9 cellular contexts compared by ENCODE assay signal in genomic region chr22:47168900-47169800, GRCh38.
DNase-seq lines count a peak whose midpoint lies in the region; ATAC-seq, FAIRE-seq and TF ChIP-seq lines count a peak whose summit lies in the region.
"Had no signal": no experiment of that assay in that cellular context is flagged by ENCODE, and none has a peak within 500 bp of the region (broad histone marks: within the 10 kb centered on the region; RNA-seq: fewer than 3 reads in every experiment).

No MANE protein-coding gene starts in this region.

- POLR2A ChIA-PET in A549 (lab: Yijun Ruan, JAX) = no interaction called here

- H3K27ac ChIP-seq in A549 = no peak overlapping the region
- no peak overlapping the region for H3K27ac ChIP-seq in GM23248

- no peak for FAIRE-seq in A549 (lab: Jason Lieb, UNC)

- H3K79me2 ChIP-seq in GM23248 (ENCODE audit: insufficient read depth) = no peaks in the 10 kb centered on the region

- ATAC-seq in A549 (peak; percentile 37 to 72; a peak in 3 of 6 replicates), left colon (peak; percentile 20)
- ATAC-seq in stimulated activated naive CD8-positive, alpha-beta T cell treated with anti-CD3 and anti-CD28 coated beads, Interleukin-15, Interleukin-2, amounts not matched to agents 100 U/mL and 50 U/mL, for 24 hours = no peak

- TF ChIP-seq POLR2A in A549 (IDR thresholded peaks at IDR 0.05; ENCODE audit: low read length) = no peak

- H3K9me3 ChIP-seq in A549 (no peaks in the 10 kb centered on the region), GM23248 (ENCODE audit: low read depth) (no peaks in the 10 kb centered on the region)

- H3F3A ChIP-seq in GM23248 (ENCODE audit: insufficient read depth) = no peaks in the 10 kb centered on the region

- TF ChIP-seq CTCF in A549 (IDR thresholded peaks at IDR 0.05) (no peak; the same call in 2 of the 3 replicates), astrocyte of the spinal cord (IDR thresholded peaks at IDR 0.05; ENCODE audit: low read depth, low read length) (peak; percentile 45)

- TF ChIP-seq EP300 in A549 (IDR thresholded peaks at IDR 0.05) = no peak

- CTCF ChIA-PET in A549 (lab: Yijun Ruan, JAX) = no interaction called here

- H3K4me3 ChIP-seq in A549 (no peak overlapping the region), GM23248 (no peak overlapping the region), astrocyte of the spinal cord (ENCODE audit: low read depth, low read length) (no peak overlapping the region)

- DNase-seq in A549 (ENCODE audit: low read depth in 1 of 2, low spot score in 1 of 2) = peak; percentile 6 to 11
- peak; percentile 26 for DNase-seq in GM23248
- DNase-seq in astrocyte of the spinal cord (ENCODE audit: low read depth, low spot score) = no peak
- DNase-seq in left colon = peak; percentile 8 to 18
- no peak for DNase-seq in cerebellum (ENCODE audit: low spot score)
- DNase-seq in dedifferentiated amniotic fluid mesenchymal stem cell (ENCODE audit: extremely low spot score) = no peak
- DNase-seq in stimulated activated naive CD8-positive, alpha-beta T cell treated with anti-CD3 and anti-CD28 coated beads, Interleukin-15, Interleukin-2, amounts not matched to agents 100 U/mL and 50 U/mL, for 24 hours = no peak
- no peak for DNase-seq in Ammon's horn (ENCODE audit: low spot score)
- DNase-seq: stimulated activated CD4-positive, alpha-beta T cell treated with anti-CD3 and anti-CD28 coated beads, Interleukin-2, amount 100 ng/mL, for 48 hours had no signal

- H3K9me2 ChIP-seq in GM23248 (ENCODE audit: insufficient read depth) = no peaks in the 10 kb centered on the region

- H3K4me1 ChIP-seq in A549 (no peaks in the 10 kb centered on the region), GM23248 (ENCODE audit: insufficient read depth) (no peaks in the 10 kb centered on the region)

- no peak overlapping the region for H2AFZ ChIP-seq in GM23248

- no peak overlapping the region for H3K9ac ChIP-seq in GM23248

- H3K36me3 ChIP-seq in GM23248 (ENCODE audit: low read depth) = no peaks in the 10 kb centered on the region

- H3K27me3 ChIP-seq in GM23248 (replicated peaks; ENCODE audit: insufficient read depth) = no peaks in the 10 kb centered on the region

- intact Hi-C loops in left colon (cut with DNase I, micrococcal nuclease) = no loop called here

- peak; percentile 10 to 31; a peak in 2 of 5 replicates for TF ChIP-seq RAD21 in A549 (conservative IDR thresholded peaks at IDR 0.05 in 1 of 2, IDR thresholded peaks at IDR 0.05 in 1 of 2)

- in situ Hi-C loops in GM23248 (cut with MboI) (no loop called here), astrocyte of the spinal cord (cut with HindIII; ENCODE audit: low sequenced_read_pairs) (no loop called here)

- WGBS in A549 (ENCODE audit: missing lambda C conversion rate) = 83% methylated on average over 19 of the region's 25 CpGs
- 83 to 86% methylated on average over 25 of the region's 25 CpGs for WGBS in GM23248 (ENCODE audit: low coverage in 1 of 2, low lambda C conversion rate in 2 of 2, missing lambda C conversion rate in 2 of 2), 2 experiments

- no peak overlapping the region for H3K4me2 ChIP-seq in A549
- H3K4me2 ChIP-seq in GM23248 (ENCODE audit: unreplicated experiment) = no peak overlapping the region

- H4K20me1 ChIP-seq in GM23248 (ENCODE audit: insufficient read depth) = no peaks in the 10 kb centered on the region

TF ChIP-seq in A549, 52 proteins besides CTCF, POLR2A, EP300 and RAD21:
- TF ChIP-seq HEYL (CRISPR knock-in tag; IDR thresholded peaks at IDR 0.05) (no peak), USF2 (IDR thresholded peaks at IDR 0.05) (no peak), SREBF2 (IDR thresholded peaks at IDR 0.05) (no peak)

Comparison
In these comparisons a context has a peak if more than half of its experiments do, and no peak if none do; other contexts are left out.
1. DNase-seq: peak in A549 (2 of 2), GM23248 (single experiment) and left colon (2 of 2); none in astrocyte of the spinal cord (single experiment), cerebellum (single experiment), dedifferentiated amniotic fluid mesenchymal stem cell (single experiment), stimulated activated naive CD8-positive, alpha-beta T cell treated with anti-CD3 and anti-CD28 coated beads, Interleukin-15, Interleukin-2, amounts not matched to agents 100 U/mL and 50 U/mL, for 24 hours (single experiment) and Ammon's horn (single experiment).